1 cellular context compared by ENCODE assay signal in the genomic region with DNA sequence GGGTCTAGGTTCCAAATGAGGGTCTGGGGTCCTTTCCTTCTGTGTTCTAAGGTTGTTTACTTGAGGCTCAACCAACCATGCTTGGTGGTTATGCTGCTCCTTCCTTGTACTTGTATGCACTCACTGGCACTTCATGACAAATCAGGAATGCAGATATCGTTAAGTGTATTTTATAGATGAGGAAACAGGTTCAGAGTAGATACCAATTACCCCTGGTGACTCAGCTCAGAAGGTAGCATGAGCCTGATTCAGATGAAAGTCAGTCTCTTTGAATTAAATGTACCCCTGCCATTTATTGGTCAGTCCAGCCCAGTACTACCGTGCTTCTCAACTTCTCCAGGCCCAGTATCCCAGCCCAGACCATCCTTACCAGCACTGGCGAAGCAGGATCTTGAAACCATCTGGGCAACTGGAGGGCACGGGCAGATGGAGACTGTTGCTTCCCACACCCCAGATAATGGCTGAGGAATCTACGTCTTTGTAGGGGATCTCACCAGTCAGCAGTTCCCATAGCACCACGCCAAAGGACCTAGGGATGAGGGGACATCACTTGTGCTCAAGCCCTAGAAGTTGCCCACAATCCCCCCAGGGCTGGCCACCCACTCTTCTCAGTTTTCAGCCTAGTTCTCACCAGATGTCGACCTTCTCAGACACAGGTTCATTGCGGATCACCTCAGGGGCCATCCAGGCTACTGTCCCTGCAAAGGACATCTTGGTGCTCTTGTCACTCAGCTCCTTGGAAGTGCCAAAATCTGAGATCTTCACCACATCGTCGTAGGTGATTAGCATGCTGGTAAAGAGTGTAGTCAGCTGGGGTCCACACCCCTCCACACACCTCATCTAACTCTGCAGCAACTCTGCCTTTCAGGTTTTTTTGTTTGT.
TF ChIP-seq lines count a peak whose summit lies in the region.

No MANE protein-coding gene starts in this region.

TF ChIP-seq in H1, 55 proteins besides CTCF, POLR2A, EP300 and RAD21:
- TF ChIP-seq SP2 (IDR thresholded peaks at IDR 0.05; ENCODE audit: low read length), result no peak
- TF ChIP-seq CBX5 (IDR thresholded peaks at IDR 0.05; ENCODE audit: low read depth, low read length), result no peak
- no peak for TF ChIP-seq KDM1A (IDR thresholded peaks at IDR 0.05; ENCODE audit: borderline replicate concordance, low read length)
- TF ChIP-seq RNF2 (IDR thresholded peaks at IDR 0.05; ENCODE audit: borderline replicate concordance, low read depth, low read length, missing control alignments, poor library complexity, severe bottlenecking), result no peak
- no peak for TF ChIP-seq CEBPB (IDR thresholded peaks at IDR 0.05; ENCODE audit: low read depth, low read length)
- no peak for TF ChIP-seq ATF2 (IDR thresholded peaks at IDR 0.05; ENCODE audit: low read length)
- no peak for TF ChIP-seq JUND (IDR thresholded peaks at IDR 0.05; ENCODE audit: low read length)
- TF ChIP-seq NRF1 (IDR thresholded peaks at IDR 0.05; ENCODE audit: low read depth, low read length), result no peak
- TF ChIP-seq HDAC2 (IDR thresholded peaks at IDR 0.05; ENCODE audit: borderline replicate concordance in 1 of 2, low read depth in 2 of 2, low read length in 2 of 2), result no peak
- no peak for TF ChIP-seq TAF7 (optimal IDR thresholded peaks at IDR 0.05; ENCODE audit: borderline replicate concordance, low read depth, low read length)
- no peak for TF ChIP-seq RBBP5 (IDR thresholded peaks at IDR 0.05; ENCODE audit: borderline replicate concordance, low read depth, low read length)
- no peak for TF ChIP-seq TBP (IDR thresholded peaks at IDR 0.05; ENCODE audit: low read depth, low read length)
- TF ChIP-seq SIN3A (conservative IDR thresholded peaks at IDR 0.05 in 1 of 2, IDR thresholded peaks at IDR 0.05 in 1 of 2; ENCODE audit: low read depth in 1 of 2, low read length in 2 of 2), result no peak
- TF ChIP-seq CHD2 (IDR thresholded peaks at IDR 0.05; ENCODE audit: low read length), result no peak
- no peak for TF ChIP-seq TCF12 (IDR thresholded peaks at IDR 0.05; ENCODE audit: low read depth, low read length)
- no peak for TF ChIP-seq YY1 (IDR thresholded peaks at IDR 0.05; ENCODE audit: low read depth, low read length)
- TF ChIP-seq ATF3 (IDR thresholded peaks at IDR 0.05; ENCODE audit: insufficient read depth, low read depth, low read length), result no peak
